Comparison of ENCODE assay signal across 24 cellular contexts in genomic region chr15:71379893-71380292, GRCh38.
DNase-seq lines count a peak whose midpoint lies in the region; ATAC-seq, FAIRE-seq and TF ChIP-seq lines count a peak whose summit lies in the region.
"Had no signal": no experiment of that assay in that cellular context is flagged by ENCODE, and none has a peak within 500 bp of the region (broad histone marks: within the 10 kb centered on the region; RNA-seq: fewer than 3 reads in every experiment).

No MANE protein-coding gene starts in this region.

- TF ChIP-seq CTCF in AG04450 (IDR thresholded peaks at IDR 0.05; ENCODE audit: low read depth, low read length) (no peak), ascending aorta (IDR thresholded peaks at IDR 0.05) (no peak)

- no peak for ATAC-seq in HG03442 (IDR thresholded peaks at IDR 0.05; ENCODE audit: unreplicated experiment)

- POLR2A ChIA-PET in AG04450 (lab: Yijun Ruan, JAX), result interaction anchor here (0.7 kb wide), 1 partner anchor 47 kb away, joined by 4 read pairs; no protein-coding TSS in a partner anchor

- intact Hi-C loops in ascending aorta (cut with DNase I), result loop anchor here (5.0 to 10.0 kb wide), 4 partner anchors 103 to 365 kb away; no protein-coding TSS in a partner anchor

- H3K36me3 ChIP-seq in ascending aorta, result no peaks in the 10 kb centered on the region
- H3K36me3 ChIP-seq: BLaER1 treated with 17β-estradiol and CSF1 and Interleukin-3, amounts not matched to agents 10 nM and 100 nM; Peyer's patch had no signal

- CTCF ChIA-PET in AG04450 (lab: Charles Lee), result no interaction called here

- peaks cover 0 to 8% of the 10 kb centered on the region in 2 donors for H3K4me1 ChIP-seq in ascending aorta
- H3K4me1 ChIP-seq: BLaER1 treated with 17β-estradiol and CSF1 and Interleukin-3, amounts not matched to agents 10 nM and 100 nM had no signal

- H3K27ac ChIP-seq in AG04450 (ENCODE audit: low read depth, low read length) (peak overlapping the region; percentile 34), ascending aorta (peak overlapping the region; percentile 14 to 71)
- H3K27ac ChIP-seq: BLaER1 treated with 17β-estradiol and CSF1 and Interleukin-3, amounts not matched to agents 10 nM and 100 nM; KMS-11; SK-N-MC had no signal

- H3K9me3 ChIP-seq in AG04450 (ENCODE audit: control insufficient read depth, insufficient read depth, low read length), result no peaks in the 10 kb centered on the region
- no peaks in the 10 kb centered on the region for H3K9me3 ChIP-seq in ascending aorta
- H3K9me3 ChIP-seq: BLaER1 treated with 17β-estradiol and CSF1 and Interleukin-3, amounts not matched to agents 10 nM and 100 nM; Peyer's patch had no signal

- H3K27me3 ChIP-seq in AG04450 (ENCODE audit: control insufficient read depth, insufficient read depth, low read length), result no peaks in the 10 kb centered on the region
- H3K27me3 ChIP-seq in ascending aorta, result no peaks in the 10 kb centered on the region
- H3K27me3 ChIP-seq: BLaER1 treated with 17β-estradiol and CSF1 and Interleukin-3, amounts not matched to agents 10 nM and 100 nM; Peyer's patch had no signal

- DNase-seq in AG04450 (ENCODE audit: low read depth, low spot score), result peak; percentile 29
- DNase-seq in ascending aorta (ENCODE audit: low spot score in 2 of 2), result no peak
- peak; percentile 43 for DNase-seq in fibroblast of peridontal ligament (ENCODE audit: extremely low read depth)
- DNase-seq in renal cortical epithelial cell (ENCODE audit: low read depth), result peak; percentile 38
- no peak for DNase-seq in KBM-7
- no peak for DNase-seq in activated T-cell treated with anti-CD3 and anti-CD28 coated beads, Interleukin-2, amount 50 U/mL, for 48 hours
- DNase-seq in GM19239 (ENCODE audit: insufficient read length, low spot score), result no peak
- DNase-seq: 8988T; ACHN; AML-193; CD4-positive, alpha-beta T cell; MM.1S; NCI-H1694; NCI-H2029 treated with DMSO at 0.1 percent for 48 hours; NCI-H526 treated with DMSO at 0.1 percent for 48 hours; Peyer's patch; SHP77 treated with DMSO at 0.1 percent for 48 hours had no signal

- no peak for FAIRE-seq in GM19239 (lab: Jason Lieb, UNC)
- FAIRE-seq: D721Med, G401.6, H54 had no signal

- no peak overlapping the region for H3K4me3 ChIP-seq in AG04450 (ENCODE audit: low read depth, low read length)
- no peak overlapping the region for H3K4me3 ChIP-seq in ascending aorta
- H3K4me3 ChIP-seq: BLaER1 treated with 17β-estradiol and CSF1 and Interleukin-3, amounts not matched to agents 10 nM and 100 nM; Peyer's patch; SK-N-MC had no signal

- in situ Hi-C loops in KBM-7 (cut with MboI; ENCODE audit: low pct_unique_long_range_greater_than_20kb, low sequenced_read_pairs), result no loop called here

Comparison
In these comparisons a context has a peak if more than half of its experiments do, and no peak if none do; other contexts are left out.
1. DNase-seq: peak in AG04450 (single experiment), fibroblast of peridontal ligament (single experiment) and renal cortical epithelial cell (single experiment); none in ascending aorta (0 of 2), KBM-7 (single experiment), activated T-cell treated with anti-CD3 and anti-CD28 coated beads, Interleukin-2, amount 50 U/mL, for 48 hours (0 of 2) and GM19239 (single experiment).